In genomic region chr20:36646678-36647077, GRCh38 we compare ENCODE assay signal across 16 cellular contexts. TPM values are rescaled to one million over a fixed set of nuclear protein-coding genes. Genes with fewer than 3 reads are reported as not detected.
DNase-seq lines count a peak whose midpoint lies in the region; ATAC-seq and TF ChIP-seq lines count a peak whose summit lies in the region.
"Had no signal": no experiment of that assay in that cellular context is flagged by ENCODE, and none has a peak within 500 bp of the region (broad histone marks: within the 10 kb centered on the region; RNA-seq: fewer than 3 reads in every experiment).

No MANE protein-coding gene starts in this region.

- peaks cover 38% of the 10 kb centered on the region for H3K36me3 Mint-ChIP-seq in CD8-positive, alpha-beta T cell
- H3K36me3 Mint-ChIP-seq in T-helper 17 cell (ENCODE audit: low read depth) (no peaks in the 10 kb centered on the region), endodermal cell (ENCODE audit: low read depth) (peaks cover 6% of the 10 kb centered on the region), glutamatergic neuron (ENCODE audit: unreplicated experiment) (no peaks in the 10 kb centered on the region)

- no peak overlapping the region for H3K9ac ChIP-seq in BLaER1 treated with 17β-estradiol and CSF1 and Interleukin-3, amounts not matched to agents 10 nM and 100 nM
- H3K9ac ChIP-seq in endodermal cell (ENCODE audit: extremely low read depth, low read length, poor library complexity, severe bottlenecking), result no peak overlapping the region
- H3K9ac ChIP-seq: parathyroid adenoma had no signal

- peaks cover 0 to 8% (median 0%) of the 10 kb centered on the region in 11 experiments; a peak in 6 of 22 replicates for H3K36me3 ChIP-seq in BLaER1 treated with 17β-estradiol and CSF1 and Interleukin-3, amounts not matched to agents 10 nM and 100 nM
- H3K36me3 ChIP-seq in CD8-positive, alpha-beta T cell (ENCODE audit: insufficient read depth, low read length), result no peaks in the 10 kb centered on the region
- no peaks in the 10 kb centered on the region for H3K36me3 ChIP-seq in endodermal cell (ENCODE audit: control insufficient read depth, insufficient read depth, low read length)

- intact Hi-C loops in CD8-positive, alpha-beta T cell (cut with DNase I, micrococcal nuclease), result no loop called here

- no peaks in the 10 kb centered on the region for H3K27me3 ChIP-seq in BLaER1 treated with 17β-estradiol and CSF1 and Interleukin-3, amounts not matched to agents 10 nM and 100 nM
- H3K27me3 ChIP-seq in CD8-positive, alpha-beta T cell (ENCODE audit: insufficient read depth, low read length), result no peaks in the 10 kb centered on the region
- H3K27me3 ChIP-seq in endodermal cell (ENCODE audit: control insufficient read depth, insufficient read depth, low read length, poor library complexity, severe bottlenecking), result no peaks in the 10 kb centered on the region
- H3K27me3 ChIP-seq: ascending aorta, esophagus muscularis mucosa had no signal

- H3K9me3 ChIP-seq in BLaER1 treated with 17β-estradiol and CSF1 and Interleukin-3, amounts not matched to agents 10 nM and 100 nM (replicated peaks in 1 of 11), result no peaks in the 10 kb centered on the region
- H3K9me3 ChIP-seq in CD8-positive, alpha-beta T cell (ENCODE audit: low read length), result no peaks in the 10 kb centered on the region
- no peaks in the 10 kb centered on the region for H3K9me3 ChIP-seq in T-helper 17 cell (ENCODE audit: control insufficient read depth, low read length, poor library complexity, severe bottlenecking)
- no peaks in the 10 kb centered on the region for H3K9me3 ChIP-seq in endodermal cell (ENCODE audit: control insufficient read depth, low read length)
- H3K9me3 ChIP-seq: ascending aorta, esophagus muscularis mucosa had no signal

- POLR2A ChIA-PET in CD8-positive, alpha-beta T cell (lab: Charles Lee), result interaction anchor here (1.1 to 8.4 kb wide), 7 partner anchors 10 to 127 kb away, joined by 3 to 73 read pairs (median 12); partner anchors contain the start of genes DSN1, RAB5IF and TGIF2

- H3K9me3 Mint-ChIP-seq in CD8-positive, alpha-beta T cell, result no peaks in the 10 kb centered on the region
- H3K9me3 Mint-ChIP-seq in endodermal cell, result no peaks in the 10 kb centered on the region
- no peaks in the 10 kb centered on the region for H3K9me3 Mint-ChIP-seq in glutamatergic neuron (ENCODE audit: unreplicated experiment)

- no peak for DNase-seq in CD8-positive, alpha-beta T cell
- DNase-seq in T-helper 17 cell (no peak), endodermal cell (no peak), glutamatergic neuron (no peak), nucleus accumbens (lab: John Stamatoyannopoulos, UW) (no peak), kidney glomerular epithelial cell (lab: John Stamatoyannopoulos, UW) (no peak)
- DNase-seq: GOT3, NCI-H1436 had no signal

- ATAC-seq in CD8-positive, alpha-beta T cell, result no peak
- ATAC-seq in T-helper 17 cell (no peak), GM19328 (IDR thresholded peaks at IDR 0.05; ENCODE audit: unreplicated experiment) (no peak)

- H3K4me3 Mint-ChIP-seq in CD8-positive, alpha-beta T cell, result peak overlapping the region; percentile 98
- no peak overlapping the region for H3K4me3 Mint-ChIP-seq in T-helper 17 cell
- no peak overlapping the region for H3K4me3 Mint-ChIP-seq in endodermal cell
- no peak overlapping the region for H3K4me3 Mint-ChIP-seq in glutamatergic neuron (ENCODE audit: unreplicated experiment)

- TF ChIP-seq CTCF in CD8-positive, alpha-beta T cell (IDR thresholded peaks at IDR 0.05), result no peak
- TF ChIP-seq CTCF in endodermal cell (conservative IDR thresholded peaks at IDR 0.05) (no peak), glutamatergic neuron (IDR thresholded peaks at IDR 0.05; ENCODE audit: partially characterized antibody, unreplicated experiment) (no peak)

- H3K4me1 ChIP-seq in BLaER1 treated with 17β-estradiol and CSF1 and Interleukin-3, amounts not matched to agents 10 nM and 100 nM, result peaks cover 12 to 29% (median 22%) of the 10 kb centered on the region in 10 experiments
- H3K4me1 ChIP-seq in CD8-positive, alpha-beta T cell (ENCODE audit: insufficient read depth, low read length), result peaks cover 36% of the 10 kb centered on the region
- H3K4me1 ChIP-seq in endodermal cell (ENCODE audit: control insufficient read depth, insufficient read depth, low read length), result peaks cover 13% of the 10 kb centered on the region
- H3K4me1 ChIP-seq: ascending aorta, esophagus muscularis mucosa, parathyroid adenoma had no signal

- 90 to 91% methylated on average over 3 of the region's 3 CpGs for whole genome bisulfite sequencing in endodermal cell (ENCODE audit: insufficient coverage in 1 of 2, insufficient read length in 1 of 2), 2 experiments

- H3K4me3 ChIP-seq in BLaER1 treated with 17β-estradiol and CSF1 and Interleukin-3, amounts not matched to agents 10 nM and 100 nM, result no peak overlapping the region
- no peak overlapping the region for H3K4me3 ChIP-seq in CD8-positive, alpha-beta T cell (ENCODE audit: low read depth, low read length)
- no peak overlapping the region for H3K4me3 ChIP-seq in endodermal cell (ENCODE audit: low read length)
- H3K4me3 ChIP-seq: ascending aorta, esophagus muscularis mucosa, SK-N-MC, smooth muscle cell had no signal

- peak overlapping the region; percentile 98 for H3K27ac Mint-ChIP-seq in CD8-positive, alpha-beta T cell
- peak overlapping the region; percentile 98 for H3K27ac Mint-ChIP-seq in T-helper 17 cell
- H3K27ac Mint-ChIP-seq in endodermal cell, result peak overlapping the region; percentile 65
- no peak overlapping the region for H3K27ac Mint-ChIP-seq in glutamatergic neuron (ENCODE audit: unreplicated experiment)

- CTCF ChIA-PET in CD8-positive, alpha-beta T cell (lab: Charles Lee), result interaction anchor here (1.0 to 8.3 kb wide), 6 partner anchors 16 to 162 kb away, joined by 3 to 56 read pairs (median 8); partner anchors contain the start of gene RAB5IF

- no peaks in the 10 kb centered on the region for H3K27me3 Mint-ChIP-seq in CD8-positive, alpha-beta T cell (ENCODE audit: low read depth)
- H3K27me3 Mint-ChIP-seq in T-helper 17 cell, result no peaks in the 10 kb centered on the region
- H3K27me3 Mint-ChIP-seq in endodermal cell (ENCODE audit: insufficient read depth), result no peaks in the 10 kb centered on the region
- no peaks in the 10 kb centered on the region for H3K27me3 Mint-ChIP-seq in glutamatergic neuron (ENCODE audit: unreplicated experiment)

- H4K20me1 ChIP-seq in BLaER1 treated with 17β-estradiol and CSF1 and Interleukin-3, amounts not matched to agents 10 nM and 100 nM, result no peaks in the 10 kb centered on the region

- H3K4me2 ChIP-seq in BLaER1 treated with 17β-estradiol and CSF1 and Interleukin-3, amounts not matched to agents 10 nM and 100 nM, result peak overlapping the region; percentile 17 to 69 (median 61); a peak in 18 of 22 replicates
- H3K4me2 ChIP-seq: smooth muscle cell had no signal

- peak overlapping the region in 6 of 11 experiments; percentile 8 to 55 (median 35); a peak in 3 of 22 replicates for H3K27ac ChIP-seq in BLaER1 treated with 17β-estradiol and CSF1 and Interleukin-3, amounts not matched to agents 10 nM and 100 nM
- H3K27ac ChIP-seq in CD8-positive, alpha-beta T cell (ENCODE audit: low read depth, low read length), result peak overlapping the region; percentile 77
- H3K27ac ChIP-seq in endodermal cell (ENCODE audit: low read depth, low read length), result no peak overlapping the region
- H3K27ac ChIP-seq: ascending aorta, esophagus muscularis mucosa, parathyroid adenoma, SK-N-MC had no signal

- H3K4me1 Mint-ChIP-seq in CD8-positive, alpha-beta T cell (ENCODE audit: low read depth), result peaks cover 53% of the 10 kb centered on the region
- peaks cover 36% of the 10 kb centered on the region for H3K4me1 Mint-ChIP-seq in T-helper 17 cell
- peaks cover 42% of the 10 kb centered on the region for H3K4me1 Mint-ChIP-seq in endodermal cell
- no peaks in the 10 kb centered on the region for H3K4me1 Mint-ChIP-seq in glutamatergic neuron (ENCODE audit: low read depth, unreplicated experiment)

RNA-seq across cellular contexts. Expression of gene SLA2, which starts 0.7 kb away (rescaled TPM):
- total RNA-seq in CD8-positive, alpha-beta T cell, result 10 to 100 TPM; 58.5 to 60.3 TPM
- total RNA-seq in T-helper 17 cell, result 10 to 100 TPM; 31.4 to 46.8 TPM
- total RNA-seq in endodermal cell, result under 1 TPM; 0.44 to 0.68 TPM
- 0.18 TPM for polyA plus RNA-seq in endodermal cell (2013, experiment 1 of 2)
- polyA plus RNA-seq in endodermal cell (2013, experiment 2 of 2), result 0.12 TPM
- total RNA-seq in glutamatergic neuron (ENCODE audit: unreplicated experiment), result not detected
- total RNA-seq: ascending aorta, smooth muscle cell had no signal
- polyA plus RNA-seq: BJ, smooth muscle cell had no signal

RNA-seq across cellular contexts. Expression of gene RAB5IF, which starts 41.1 kb away (rescaled TPM):
- total RNA-seq in CD8-positive, alpha-beta T cell, result 100 to 1,000 TPM; 106 to 108 TPM
- total RNA-seq in T-helper 17 cell (10 to 100 TPM; 66.3 to 71.0 TPM), endodermal cell (10 to 100 TPM; 98.9 to 99.9 TPM), glutamatergic neuron (ENCODE audit: unreplicated experiment) (48.9 TPM)
- 94.9 TPM for polyA plus RNA-seq in endodermal cell (2013, experiment 1 of 2)
- polyA plus RNA-seq in endodermal cell (2013, experiment 2 of 2), result 93.6 TPM

Comparison
In these comparisons a context has a peak if more than half of its experiments do, and no peak if none do; other contexts are left out.
1. RNA of gene SLA2, which starts 0.7 kb away (total RNA-seq): 58.5 to 60.3 TPM in CD8-positive, alpha-beta T cell and 31.4 to 46.8 TPM in T-helper 17 cell; 0.44 to 0.68 TPM in endodermal cell and not detected in glutamatergic neuron (single experiment); every median in the first group is over 10 times any median in the second.